15 cellular contexts compared by ENCODE assay signal in genomic region chr6:7587631-7588100, GRCh38.
DNase-seq lines count a peak whose midpoint lies in the region; ATAC-seq lines count a peak whose summit lies in the region.
"Had no signal": no experiment of that assay in that cellular context is flagged by ENCODE, and none has a peak within 500 bp of the region (broad histone marks: within the 10 kb centered on the region; RNA-seq: fewer than 3 reads in every experiment).

No MANE protein-coding gene starts in this region.

- peak overlapping the region; percentile 85 to 89 for H3K27ac ChIP-seq in mucosa of rectum (ENCODE audit: low read depth in 2 of 2, low read length in 2 of 2)
- H3K27ac ChIP-seq: neutrophil, SJCRH30 had no signal

- no peaks in the 10 kb centered on the region for H3K9me3 ChIP-seq in mucosa of rectum (ENCODE audit: control insufficient read depth in 2 of 2, low read length in 2 of 2)
- H3K9me3 ChIP-seq: neutrophil, SJCRH30 had no signal

- DNase-seq in DMS53 (lab: John Stamatoyannopoulos, UW), result peak; percentile 59
- peak; percentile 61 for DNase-seq in LoVo (ENCODE audit: low spot score)
- peak; percentile 40 for DNase-seq in cerebellar cortex (ENCODE audit: low spot score)
- DNase-seq in MV-4-11 (lab: John Stamatoyannopoulos, UW), result no peak
- DNase-seq: activated gamma-delta T cell; effector CD8-positive, alpha-beta T cell; NCI-H226; SJCRH30; stimulated activated CD4-positive, alpha-beta T cell treated with anti-CD3 and anti-CD28 coated beads, Interleukin-4, amount 100 ng/mL, for 1 hour had no signal

- no peaks in the 10 kb centered on the region for H3K27me3 ChIP-seq in mucosa of rectum (ENCODE audit: control insufficient read depth in 2 of 2, insufficient read depth in 2 of 2, low read length in 2 of 2)
- H3K27me3 ChIP-seq: neutrophil, SJCRH30 had no signal

- ATAC-seq in HG02885 (IDR thresholded peaks at IDR 0.05; ENCODE audit: poor library complexity, unreplicated experiment) (no peak), GM19328 (IDR thresholded peaks at IDR 0.05; ENCODE audit: unreplicated experiment) (no peak), GM21619 (IDR thresholded peaks at IDR 0.05; ENCODE audit: unreplicated experiment) (no peak)
- ATAC-seq: activated CD4-positive, CD25-positive, alpha-beta regulatory T cell treated with anti-CD3 and anti-CD28 coated beads, Interleukin-2, amount 50 U/mL, for 24 hours had no signal

- H3K9ac ChIP-seq in mucosa of rectum (ENCODE audit: low read depth in 1 of 2, low read length in 2 of 2), result peak overlapping the region in 1 of 2 donors; percentile 20

- H3K4me3 ChIP-seq in mucosa of rectum (ENCODE audit: low read length in 2 of 2), result no peak overlapping the region
- H3K4me3 ChIP-seq: SJCRH30 had no signal

- H3K4me1 ChIP-seq in mucosa of rectum (ENCODE audit: control insufficient read depth in 2 of 2, insufficient read depth in 2 of 2, low read length in 2 of 2), result peaks cover 21 to 31% of the 10 kb centered on the region in 2 donors
- H3K4me1 ChIP-seq: SJCRH30 had no signal

- H3K36me3 ChIP-seq in mucosa of rectum (ENCODE audit: control insufficient read depth in 2 of 2, insufficient read depth in 2 of 2, low read length in 2 of 2), result peaks cover 21 to 26% of the 10 kb centered on the region in 2 donors
- H3K36me3 ChIP-seq: neutrophil, SJCRH30 had no signal
